In the genomic region with DNA sequence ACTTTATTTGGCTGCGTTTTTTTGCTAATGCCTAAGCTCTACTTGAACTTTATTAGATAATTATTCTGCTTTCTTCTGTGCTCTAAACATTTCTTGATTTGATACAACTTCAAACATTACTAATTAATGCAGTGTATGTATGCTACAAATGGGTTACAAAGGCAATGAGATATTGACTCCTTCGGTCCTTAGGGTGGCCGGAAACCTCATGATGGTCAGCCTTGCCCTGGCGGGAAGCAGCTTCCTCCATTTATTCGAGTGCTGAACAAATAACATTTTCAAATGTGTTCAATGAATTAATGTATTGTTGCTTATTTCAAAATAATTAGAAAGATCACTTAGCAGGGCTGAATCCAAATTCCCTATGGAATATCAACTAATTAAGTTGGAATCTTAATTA, we compare ENCODE assay signal across 15 cellular contexts. TPM values are rescaled to one million over a fixed set of nuclear protein-coding genes. Genes with fewer than 3 reads are reported as not detected.
A peak's percentile ranks its signal among the peaks of the same experiment; 100 is the strongest.
DNase-seq lines count a peak whose midpoint lies in the region; ATAC-seq and TF ChIP-seq lines count a peak whose summit lies in the region.
"Had no signal": no experiment of that assay in that cellular context is flagged by ENCODE, and none has a peak within 500 bp of the region (broad histone marks: within the 10 kb centered on the region; RNA-seq: fewer than 3 reads in every experiment).

No MANE protein-coding gene starts in this region.

- no peak overlapping the region for H3K9ac ChIP-seq in mesenchymal stem cell (ENCODE audit: low read length)

- H3K9me3 ChIP-seq in ovary (no peaks in the 10 kb centered on the region), mesenchymal stem cell (ENCODE audit: control insufficient read depth, low read length) (no peaks in the 10 kb centered on the region)
- H3K9me3 ChIP-seq: heart left ventricle had no signal

- no peak overlapping the region for H3K18ac ChIP-seq in mesenchymal stem cell (ENCODE audit: low read depth in 1 of 2, low read length in 2 of 2)

- H2AFZ ChIP-seq in mesenchymal stem cell (ENCODE audit: low read depth, low read length) = no peak overlapping the region

- H2BK120ac ChIP-seq in mesenchymal stem cell (ENCODE audit: low read depth, low read length) = no peak overlapping the region

- no peak overlapping the region for H4K8ac ChIP-seq in mesenchymal stem cell (ENCODE audit: low read length)

- TF ChIP-seq POLR2A in ovary (IDR thresholded peaks at IDR 0.05) = no peak

- no peaks in the 10 kb centered on the region for H3K4me1 ChIP-seq in ovary (ENCODE audit: insufficient read depth)
- peaks cover 1% of the 10 kb centered on the region for H3K4me1 ChIP-seq in mesenchymal stem cell (ENCODE audit: control insufficient read depth, insufficient read depth, low read depth, low read length)

- H3K27me3 ChIP-seq in GM06990 (replicated peaks; ENCODE audit: control insufficient read depth, insufficient read depth, low read length) (no peaks in the 10 kb centered on the region), ovary (no peaks in the 10 kb centered on the region), mesenchymal stem cell (ENCODE audit: control insufficient read depth in 1 of 2, insufficient read depth in 1 of 2, low read length in 2 of 2) (no peaks in the 10 kb centered on the region)
- H3K27me3 ChIP-seq: heart left ventricle had no signal

- TF ChIP-seq CTCF in CD14-positive monocyte (IDR thresholded peaks at IDR 0.05) (no peak), GM06990 (IDR thresholded peaks at IDR 0.05; ENCODE audit: insufficient read depth, low read length, poor library complexity, severe bottlenecking) (no peak), ovary (IDR thresholded peaks at IDR 0.05) (no peak), chondrocyte (IDR thresholded peaks at IDR 0.05) (no peak), osteocyte (IDR thresholded peaks at IDR 0.05) (no peak)
- no peak for TF ChIP-seq CTCF in activated CD8-positive, alpha-beta T cell treated with anti-CD3 and anti-CD28 coated beads for 36 hours (IDR thresholded peaks at IDR 0.05)

- no peak overlapping the region for H3K23ac ChIP-seq in mesenchymal stem cell (ENCODE audit: low read length in 2 of 2)

- ATAC-seq in activated CD8-positive, alpha-beta T cell treated with anti-CD3 and anti-CD28 coated beads for 36 hours = no peak
- no peak for ATAC-seq in memory B cell (ENCODE audit: low read depth)
- ATAC-seq: heart left ventricle, PC-3 had no signal

- H3K4me2 ChIP-seq in mesenchymal stem cell (ENCODE audit: low read length, poor library complexity, severe bottlenecking) = no peak overlapping the region

- no peak overlapping the region for H2BK15ac ChIP-seq in mesenchymal stem cell (ENCODE audit: low read depth, poor library complexity, severe bottlenecking)

- H3K27ac Mint-ChIP-seq in CD14-positive monocyte (peak overlapping the region in 4 of 7 donors; percentile 22 to 81 (median 75)), memory B cell (peak overlapping the region; percentile 96), chondrocyte (ENCODE audit: unreplicated experiment) (no peak overlapping the region), osteocyte (ENCODE audit: unreplicated experiment) (no peak overlapping the region)
- no peak overlapping the region for H3K27ac Mint-ChIP-seq in activated CD8-positive, alpha-beta T cell treated with anti-CD3 and anti-CD28 coated beads for 36 hours

- intact Hi-C loops in CD14-positive monocyte (cut with micrococcal nuclease) = loop anchor here (5.0 to 10.0 kb wide), 2 partner anchors 50 to 127 kb away; a partner anchor contains a TSS
- intact Hi-C loops in activated CD8-positive, alpha-beta T cell treated with anti-CD3 and anti-CD28 coated beads for 36 hours (cut with micrococcal nuclease) = loop anchor here (5.0 to 10.0 kb wide), 2 partner anchors 35 to 73 kb away; no protein-coding TSS in a partner anchor
- intact Hi-C loops in ovary (cut with DNase I) = no loop called here

- no peaks in the 10 kb centered on the region for H3K27me3 Mint-ChIP-seq in CD14-positive monocyte (ENCODE audit: low read depth in 3 of 3)
- no peaks in the 10 kb centered on the region for H3K27me3 Mint-ChIP-seq in activated CD8-positive, alpha-beta T cell treated with anti-CD3 and anti-CD28 coated beads for 36 hours
- H3K27me3 Mint-ChIP-seq in memory B cell = no peaks in the 10 kb centered on the region
- H3K27me3 Mint-ChIP-seq in chondrocyte (ENCODE audit: low read depth) = no peaks in the 10 kb centered on the region
- no peaks in the 10 kb centered on the region for H3K27me3 Mint-ChIP-seq in osteocyte (ENCODE audit: unreplicated experiment)

- no peak overlapping the region for H3K4ac ChIP-seq in mesenchymal stem cell (ENCODE audit: low read depth in 1 of 2, low read length in 2 of 2)

- H3K27ac ChIP-seq in ovary = no peak overlapping the region
- no peak overlapping the region for H3K27ac ChIP-seq in mesenchymal stem cell (ENCODE audit: low read length, poor library complexity, severe bottlenecking)

- H3K4me3 ChIP-seq in GM06990 (replicated peaks; ENCODE audit: low read depth, low read length) = peak overlapping the region; percentile 92
- no peak overlapping the region for H3K4me3 ChIP-seq in ovary
- no peak overlapping the region for H3K4me3 ChIP-seq in mesenchymal stem cell (ENCODE audit: insufficient read depth in 1 of 2, low read depth in 1 of 2, low read length in 2 of 2)

- POLR2A ChIA-PET in activated CD8-positive, alpha-beta T cell treated with anti-CD3 and anti-CD28 coated beads for 36 hours (lab: Charles Lee) = interaction anchor here (1.4 to 1.7 kb wide), 2 partner anchors 47 to 55 kb away, joined by 3 to 5 read pairs; a partner anchor contains a TSS

- no peak overlapping the region for H4K91ac ChIP-seq in mesenchymal stem cell (ENCODE audit: low read length)

- WGBS in ovary, 3 donors = 82 to 94% (median 91%) methylated on average over 5 of the region's 5 CpGs
- 100% methylated on average over 4 of the region's 5 CpGs for WGBS in mesenchymal stem cell

- H2AK5ac ChIP-seq in mesenchymal stem cell (ENCODE audit: low read length, severe bottlenecking) = no peak overlapping the region

- H3K4me1 Mint-ChIP-seq in CD14-positive monocyte = peaks cover 46% of the 10 kb centered on the region
- H3K4me1 Mint-ChIP-seq in activated CD8-positive, alpha-beta T cell treated with anti-CD3 and anti-CD28 coated beads for 36 hours (ENCODE audit: low read depth) = peaks cover 48% of the 10 kb centered on the region
- peaks cover 42% of the 10 kb centered on the region for H3K4me1 Mint-ChIP-seq in memory B cell
- H3K4me1 Mint-ChIP-seq in chondrocyte (ENCODE audit: low read depth) = peaks cover 17% of the 10 kb centered on the region
- peaks cover 21% of the 10 kb centered on the region for H3K4me1 Mint-ChIP-seq in osteocyte (ENCODE audit: unreplicated experiment)

- CTCF ChIA-PET in activated CD8-positive, alpha-beta T cell treated with anti-CD3 and anti-CD28 coated beads for 36 hours (lab: Charles Lee) = interaction anchor here (1.4 to 2.2 kb wide), 4 partner anchors 9 to 63 kb away, joined by 4 to 7 read pairs (median 6); a partner anchor contains a TSS

- no peak overlapping the region for H2BK5ac ChIP-seq in mesenchymal stem cell (ENCODE audit: low read depth, low read length, poor library complexity, severe bottlenecking)

- H3K9me3 Mint-ChIP-seq in CD14-positive monocyte (peaks cover 0 to 5% (median 0%) of the 10 kb centered on the region in 7 donors), memory B cell (peaks cover 3% of the 10 kb centered on the region), chondrocyte (ENCODE audit: low read depth) (no peaks in the 10 kb centered on the region), osteocyte (ENCODE audit: unreplicated experiment) (no peaks in the 10 kb centered on the region)
- H3K9me3 Mint-ChIP-seq in activated CD8-positive, alpha-beta T cell treated with anti-CD3 and anti-CD28 coated beads for 36 hours = no peaks in the 10 kb centered on the region

- H3K36me3 Mint-ChIP-seq in CD14-positive monocyte (no peaks in the 10 kb centered on the region), memory B cell (peaks cover 5% of the 10 kb centered on the region), chondrocyte (ENCODE audit: low read depth) (peaks cover 2% of the 10 kb centered on the region), osteocyte (ENCODE audit: unreplicated experiment) (no peaks in the 10 kb centered on the region)
- H3K36me3 Mint-ChIP-seq in activated CD8-positive, alpha-beta T cell treated with anti-CD3 and anti-CD28 coated beads for 36 hours (ENCODE audit: low read depth) = peaks cover 14% of the 10 kb centered on the region

- DNase-seq in CD14-positive monocyte (ENCODE audit: low spot score) (no peak), GM06990 (ENCODE audit: extremely low read depth, insufficient read length) (no peak), memory B cell (ENCODE audit: low spot score in 2 of 2) (no peak), ovary (no peak), mesenchymal stem cell (no peak), chondrocyte (ENCODE audit: low spot score) (no peak), osteocyte (ENCODE audit: extremely low spot score, unreplicated experiment) (no peak)
- no peak for DNase-seq in activated CD8-positive, alpha-beta T cell treated with anti-CD3 and anti-CD28 coated beads for 36 hours
- DNase-seq: central memory CD4-positive, alpha-beta T cell; heart left ventricle; NCI-H1048; PC-3; retina; stimulated activated CD4-positive, alpha-beta T cell treated with anti-CD3 and anti-CD28 coated beads, Interleukin-2, amount 100 ng/mL, for 24 hours; SW 1271 had no signal

- H3K4me3 Mint-ChIP-seq in CD14-positive monocyte (no peak overlapping the region), memory B cell (peak overlapping the region; percentile 28), chondrocyte (ENCODE audit: unreplicated experiment) (no peak overlapping the region), osteocyte (ENCODE audit: unreplicated experiment) (no peak overlapping the region)
- H3K4me3 Mint-ChIP-seq in activated CD8-positive, alpha-beta T cell treated with anti-CD3 and anti-CD28 coated beads for 36 hours = peak overlapping the region; percentile 45

- H3K14ac ChIP-seq in mesenchymal stem cell (ENCODE audit: low read length in 2 of 2) = no peak overlapping the region

- no peak overlapping the region for H2BK12ac ChIP-seq in mesenchymal stem cell (ENCODE audit: low read length in 2 of 2)

- H3K79me1 ChIP-seq in mesenchymal stem cell (replicated peaks; ENCODE audit: low read length, poor library complexity, severe bottlenecking) = peaks cover 10% of the 10 kb centered on the region

- H3K36me3 ChIP-seq in GM06990 (ENCODE audit: control insufficient read depth, insufficient read depth, low read length) (no peaks in the 10 kb centered on the region), ovary (no peaks in the 10 kb centered on the region), mesenchymal stem cell (ENCODE audit: control insufficient read depth in 1 of 2, insufficient read depth in 2 of 2, low read depth in 1 of 2, low read length in 2 of 2) (no peaks in the 10 kb centered on the region)
- H3K36me3 ChIP-seq: heart left ventricle had no signal

- no peak for TF ChIP-seq EP300 in ovary (IDR thresholded peaks at IDR 0.05)

RNA-seq across cellular contexts. Expression of a gene that starts 3.9 kb away (rescaled TPM):
- polyA plus RNA-seq in CD14-positive monocyte (10 to 100 TPM; 14.5 to 22.5 TPM), ovary (10 to 100 TPM in 1 of 2 donors, 1 to 10 TPM in 1; 7.6 to 14.2 TPM)
- 10 to 100 TPM; 51.2 to 53.7 TPM for total RNA-seq in activated CD8-positive, alpha-beta T cell treated with anti-CD3 and anti-CD28 coated beads for 36 hours
- total RNA-seq in ovary (10 to 100 TPM; 22.1 to 45.5 (median 34.5) TPM), chondrocyte (30.7 to 47.7 TPM (median 31.4 TPM) in 3 replicates), osteocyte (40.8 and 44.1 TPM in 2 replicates)
- 10.2 TPM for polyA plus RNA-seq in mesenchymal stem cell (2013, experiment 1 of 2)
- polyA plus RNA-seq in mesenchymal stem cell (2013, experiment 2 of 2) = 10.3 TPM

RNA-seq across cellular contexts. Expression of a gene that starts 55.7 kb away (rescaled TPM):
- 1 to 10 TPM; 3.0 to 3.4 TPM for polyA plus RNA-seq in CD14-positive monocyte
- 10 to 100 TPM; 43.0 to 44.5 TPM for total RNA-seq in activated CD8-positive, alpha-beta T cell treated with anti-CD3 and anti-CD28 coated beads for 36 hours
- 10 to 100 TPM in 6 of 7 donors, 1 to 10 TPM in 1; 5.2 to 22.0 (median 15.9) TPM for total RNA-seq in ovary
- polyA plus RNA-seq in ovary = 10 to 100 TPM in 1 of 2 donors, 1 to 10 TPM in 1; 1.3 to 19.2 TPM
- 40.5 TPM for polyA plus RNA-seq in mesenchymal stem cell (2013, experiment 1 of 2)
- polyA plus RNA-seq in mesenchymal stem cell (2013, experiment 2 of 2) = 41.4 TPM
- 1.2 to 2.7 TPM (median 2.2 TPM) in 3 replicates for total RNA-seq in chondrocyte
- 3.5 and 4.4 TPM in 2 replicates for total RNA-seq in osteocyte

Comparison
In these comparisons a context has a peak if more than half of its experiments do, and no peak if none do; other contexts are left out.
1. H3K27ac Mint-ChIP-seq: peak in CD14-positive monocyte (4 of 7) and memory B cell (single experiment); none in activated CD8-positive, alpha-beta T cell treated with anti-CD3 and anti-CD28 coated beads for 36 hours (single experiment), chondrocyte (single experiment) and osteocyte (single experiment).
2. H3K4me3 Mint-ChIP-seq: peak in activated CD8-positive, alpha-beta T cell treated with anti-CD3 and anti-CD28 coated beads for 36 hours (single experiment) and memory B cell (single experiment); none in CD14-positive monocyte (0 of 2), chondrocyte (single experiment) and osteocyte (single experiment).
3. intact Hi-C loops: an anchor here in CD14-positive monocyte (5.0 to 10.0 kb wide) and activated CD8-positive, alpha-beta T cell treated with anti-CD3 and anti-CD28 coated beads for 36 hours (5.0 to 10.0 kb wide); none called in ovary.